In the genomic region with DNA sequence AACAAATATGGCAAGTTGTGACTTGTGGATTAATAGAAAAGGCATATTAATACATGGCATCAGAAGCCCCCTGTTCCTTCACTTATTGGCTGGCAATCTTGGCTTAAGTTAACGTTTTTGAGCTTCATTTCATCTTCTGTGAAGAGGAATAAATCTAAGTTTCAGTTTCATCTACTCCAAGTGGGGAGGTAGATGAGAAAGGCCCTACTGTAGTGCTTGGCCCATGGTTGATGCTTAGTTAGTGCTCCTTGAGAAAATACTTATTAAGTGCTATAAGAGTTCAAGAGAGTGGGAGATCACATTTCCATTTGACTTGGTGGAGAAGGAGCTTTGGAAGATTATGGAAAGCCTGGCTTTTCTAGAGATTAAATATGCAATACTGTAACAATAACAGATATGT, we compare ENCODE assay signal across 12 cellular contexts.
A peak's percentile ranks its signal among the peaks of the same experiment; 100 is the strongest.
DNase-seq lines count a peak whose midpoint lies in the region; ATAC-seq and TF ChIP-seq lines count a peak whose summit lies in the region.
"Had no signal": no experiment of that assay in that cellular context is flagged by ENCODE, and none has a peak within 500 bp of the region (broad histone marks: within the 10 kb centered on the region; RNA-seq: fewer than 3 reads in every experiment).

No MANE protein-coding gene starts in this region.

- H3K27ac Mint-ChIP-seq in CD4-positive, CD25-positive, alpha-beta regulatory T cell = peak overlapping the region; percentile 11 to 34 (median 32)
- peak overlapping the region; percentile 53 for H3K27ac Mint-ChIP-seq in activated naive CD8-positive, alpha-beta T cell treated with anti-CD3 and anti-CD28 coated beads, Interleukin-2, amount 10 ng/mL, durations not matched to agents 7 days and 5 days
- H3K27ac Mint-ChIP-seq in Caco-2 (ENCODE audit: unreplicated experiment) = no peak overlapping the region
- H3K27ac Mint-ChIP-seq: endodermal cell had no signal

- H3K27me3 ChIP-seq in CD4-positive, CD25-positive, alpha-beta regulatory T cell (ENCODE audit: control insufficient read depth, insufficient read depth, low read length) = no peaks in the 10 kb centered on the region
- H3K27me3 ChIP-seq in mucosa of rectum (ENCODE audit: control insufficient read depth in 2 of 2, insufficient read depth in 2 of 2, low read length in 2 of 2) (no peaks in the 10 kb centered on the region), Caco-2 (replicated peaks; ENCODE audit: control insufficient read depth, insufficient read depth, low read length) (no peaks in the 10 kb centered on the region)
- H3K27me3 ChIP-seq: gastrocnemius medialis had no signal

- H3K4me3 ChIP-seq in CD4-positive, CD25-positive, alpha-beta regulatory T cell (ENCODE audit: low read depth, low read length) = no peak overlapping the region
- peak overlapping the region in 1 of 2 donors; percentile 13 for H3K4me3 ChIP-seq in mucosa of rectum (ENCODE audit: low read length in 2 of 2)
- no peak overlapping the region for H3K4me3 ChIP-seq in Caco-2 (ENCODE audit: low read depth, low read length)
- H3K4me3 ChIP-seq: gastrocnemius medialis, thoracic aorta had no signal

- H3K4me1 ChIP-seq in CD4-positive, CD25-positive, alpha-beta regulatory T cell (ENCODE audit: control insufficient read depth, insufficient read depth, low read length, poor library complexity, severe bottlenecking) = peaks cover 17% of the 10 kb centered on the region
- H3K4me1 ChIP-seq in mucosa of rectum (ENCODE audit: control insufficient read depth in 2 of 2, insufficient read depth in 2 of 2, low read length in 2 of 2) = peaks cover 9 to 21% of the 10 kb centered on the region in 2 donors
- peaks cover 5% of the 10 kb centered on the region; the same call in 1 of the 2 replicates for H3K4me1 ChIP-seq in Caco-2

- ATAC-seq in CD4-positive, CD25-positive, alpha-beta regulatory T cell (ENCODE audit: low read depth in 2 of 2) = peak in 1 of 2 donors; percentile 42
- ATAC-seq in GM19395 (IDR thresholded peaks at IDR 0.05; ENCODE audit: unreplicated experiment) = peak; percentile 39
- peak; percentile 74 for ATAC-seq in activated naive CD8-positive, alpha-beta T cell treated with anti-CD3 and anti-CD28 coated beads, Interleukin-2, amount 10 ng/mL, durations not matched to agents 7 days and 5 days (ENCODE audit: low read depth)

- POLR2A ChIA-PET in activated naive CD8-positive, alpha-beta T cell treated with anti-CD3 and anti-CD28 coated beads, Interleukin-2, amount 10 ng/mL, durations not matched to agents 7 days and 5 days (lab: Charles Lee) = no interaction called here
- POLR2A ChIA-PET in Caco-2 (lab: Charles Lee) = no interaction called here

- H3K27ac ChIP-seq in CD4-positive, CD25-positive, alpha-beta regulatory T cell (ENCODE audit: insufficient read depth, low read length, poor library complexity, severe bottlenecking) = peak overlapping the region; percentile 48
- H3K27ac ChIP-seq in mucosa of rectum (ENCODE audit: low read depth in 2 of 2, low read length in 2 of 2) = peak overlapping the region; percentile 77 to 84
- H3K27ac ChIP-seq: thoracic aorta had no signal

- peak overlapping the region in 1 of 2 donors; percentile 24 for H3K9ac ChIP-seq in mucosa of rectum (ENCODE audit: low read depth in 1 of 2, low read length in 2 of 2)

- H3K9me3 Mint-ChIP-seq in CD4-positive, CD25-positive, alpha-beta regulatory T cell = no peaks in the 10 kb centered on the region
- no peaks in the 10 kb centered on the region for H3K9me3 Mint-ChIP-seq in activated naive CD8-positive, alpha-beta T cell treated with anti-CD3 and anti-CD28 coated beads, Interleukin-2, amount 10 ng/mL, durations not matched to agents 7 days and 5 days
- no peaks in the 10 kb centered on the region for H3K9me3 Mint-ChIP-seq in Caco-2 (ENCODE audit: unreplicated experiment)

- H3K9me3 ChIP-seq in CD4-positive, CD25-positive, alpha-beta regulatory T cell (ENCODE audit: control insufficient read depth in 2 of 2, low read length in 2 of 2) = no peaks in the 10 kb centered on the region
- H3K9me3 ChIP-seq in mucosa of rectum (ENCODE audit: control insufficient read depth in 2 of 2, low read length in 2 of 2) (no peaks in the 10 kb centered on the region), Caco-2 (no peaks in the 10 kb centered on the region)
- H3K9me3 ChIP-seq: gastrocnemius medialis, thoracic aorta had no signal

- peaks cover 23 to 29% (median 27%) of the 10 kb centered on the region in 4 donors for H3K4me1 Mint-ChIP-seq in CD4-positive, CD25-positive, alpha-beta regulatory T cell
- peaks cover 19% of the 10 kb centered on the region for H3K4me1 Mint-ChIP-seq in activated naive CD8-positive, alpha-beta T cell treated with anti-CD3 and anti-CD28 coated beads, Interleukin-2, amount 10 ng/mL, durations not matched to agents 7 days and 5 days
- no peaks in the 10 kb centered on the region for H3K4me1 Mint-ChIP-seq in Caco-2 (ENCODE audit: low read depth, unreplicated experiment)
- H3K4me1 Mint-ChIP-seq: endodermal cell had no signal

- BruUV-seq in Caco-2 (replicated peaks; lab: Mats Ljungman, UMichigan) = no TSS peak

- no peaks in the 10 kb centered on the region for H3K27me3 Mint-ChIP-seq in CD4-positive, CD25-positive, alpha-beta regulatory T cell
- H3K27me3 Mint-ChIP-seq in activated naive CD8-positive, alpha-beta T cell treated with anti-CD3 and anti-CD28 coated beads, Interleukin-2, amount 10 ng/mL, durations not matched to agents 7 days and 5 days = no peaks in the 10 kb centered on the region
- H3K27me3 Mint-ChIP-seq in Caco-2 (ENCODE audit: insufficient read depth, unreplicated experiment) = no peaks in the 10 kb centered on the region

- peaks cover 2% of the 10 kb centered on the region for H3K36me3 ChIP-seq in CD4-positive, CD25-positive, alpha-beta regulatory T cell (ENCODE audit: control insufficient read depth, insufficient read depth, low read length)
- no peaks in the 10 kb centered on the region for H3K36me3 ChIP-seq in mucosa of rectum (ENCODE audit: control insufficient read depth in 2 of 2, insufficient read depth in 2 of 2, low read length in 2 of 2)
- 0 out of 2 replicates have a peak, but pooled peaks cover 1% of the 10 kb centered on the region for H3K36me3 ChIP-seq in Caco-2 (ENCODE audit: control insufficient read depth, insufficient read depth, low read length)
- H3K36me3 ChIP-seq: gastrocnemius medialis, thoracic aorta had no signal

- no peak for TF ChIP-seq CTCF in Caco-2 (IDR thresholded peaks at IDR 0.05; ENCODE audit: insufficient read depth in 1 of 2, low read depth in 1 of 2, low read length in 1 of 2, severe bottlenecking in 1 of 2, unreplicated experiment in 1 of 2)

- H3K36me3 Mint-ChIP-seq in CD4-positive, CD25-positive, alpha-beta regulatory T cell = peaks cover 22% of the 10 kb centered on the region
- peaks cover 26% of the 10 kb centered on the region for H3K36me3 Mint-ChIP-seq in activated naive CD8-positive, alpha-beta T cell treated with anti-CD3 and anti-CD28 coated beads, Interleukin-2, amount 10 ng/mL, durations not matched to agents 7 days and 5 days
- H3K36me3 Mint-ChIP-seq in Caco-2 (ENCODE audit: insufficient read depth, unreplicated experiment) = peaks cover 32% of the 10 kb centered on the region

- DNase-seq in CD4-positive, CD25-positive, alpha-beta regulatory T cell = peak in 1 of 3 donors; percentile 48
- no peak for DNase-seq in activated naive CD8-positive, alpha-beta T cell treated with anti-CD3 and anti-CD28 coated beads, Interleukin-2, amount 10 ng/mL, durations not matched to agents 7 days and 5 days
- DNase-seq in NCI-H128 (lab: John Stamatoyannopoulos, UW; ENCODE audit: unreplicated experiment) (no peak), Caco-2 (no peak), NCI-H2196 (lab: John Stamatoyannopoulos, UW; ENCODE audit: unreplicated experiment) (no peak), HT-29 (ENCODE audit: low spot score) (no peak)
- DNase-seq: DND-41, endodermal cell, gastrocnemius medialis had no signal

- H3K4me3 Mint-ChIP-seq in CD4-positive, CD25-positive, alpha-beta regulatory T cell = no peak overlapping the region
- peak overlapping the region; percentile 15 for H3K4me3 Mint-ChIP-seq in activated naive CD8-positive, alpha-beta T cell treated with anti-CD3 and anti-CD28 coated beads, Interleukin-2, amount 10 ng/mL, durations not matched to agents 7 days and 5 days
- H3K4me3 Mint-ChIP-seq in Caco-2 (ENCODE audit: unreplicated experiment) = no peak overlapping the region
- H3K4me3 Mint-ChIP-seq: endodermal cell had no signal

- intact Hi-C loops in Caco-2 (cut with micrococcal nuclease; ENCODE audit: unreplicated experiment) = no loop called here

- CTCF ChIA-PET in Caco-2 (lab: Charles Lee) = no interaction called here
